Comparison of ENCODE assay signal across 9 cellular contexts in genomic region chr11:93329936-93330445, GRCh38. TPM values are rescaled to one million over a fixed set of nuclear protein-coding genes. Genes with fewer than 3 reads are reported as not detected.
A peak's percentile ranks its signal among the peaks of the same experiment; 100 is the strongest.
DNase-seq lines count a peak whose midpoint lies in the region; TF ChIP-seq lines count a peak whose summit lies in the region.
"Had no signal": no experiment of that assay in that cellular context is flagged by ENCODE, and none has a peak within 500 bp of the region (broad histone marks: within the 10 kb centered on the region; RNA-seq: fewer than 3 reads in every experiment).

No MANE protein-coding gene starts in this region.

- H3K27me3 ChIP-seq in thyroid gland, result no peaks in the 10 kb centered on the region

- H3K36me3 ChIP-seq in thyroid gland, result no peaks in the 10 kb centered on the region

- H3K36me3 Mint-ChIP-seq in activated T-cell treated with anti-CD3 and anti-CD28 coated beads, Interleukin-2, amount 50 U/mL, for 24 hours (ENCODE audit: low read depth), result no peaks in the 10 kb centered on the region
- H3K36me3 Mint-ChIP-seq in activated T-helper 1 cell treated with anti-CD3 and anti-CD28 coated beads, Interleukin-12 subunit alpha, Interleukin-12 subunit beta, Interleukin-2, Interleukin-4 antibody, amounts not matched to agents 30 ng/mL and 10 ng/mL and 1 ng/mL, durations not matched to agents 14 hours and 24 hours and 36 hours (ENCODE audit: low read depth), result peaks cover 1% of the 10 kb centered on the region

- no peak for TF ChIP-seq CTCF in thyroid gland (IDR thresholded peaks at IDR 0.05)

- H3K9me3 Mint-ChIP-seq in activated T-cell treated with anti-CD3 and anti-CD28 coated beads, Interleukin-2, amount 50 U/mL, for 24 hours, result no peaks in the 10 kb centered on the region
- no peaks in the 10 kb centered on the region for H3K9me3 Mint-ChIP-seq in activated T-helper 1 cell treated with anti-CD3 and anti-CD28 coated beads, Interleukin-12 subunit alpha, Interleukin-12 subunit beta, Interleukin-2, Interleukin-4 antibody, amounts not matched to agents 30 ng/mL and 10 ng/mL and 1 ng/mL, durations not matched to agents 14 hours and 24 hours and 36 hours

- peaks cover 40% of the 10 kb centered on the region for H3K27me3 Mint-ChIP-seq in activated T-cell treated with anti-CD3 and anti-CD28 coated beads, Interleukin-2, amount 50 U/mL, for 24 hours
- peaks cover 32% of the 10 kb centered on the region for H3K27me3 Mint-ChIP-seq in activated T-helper 1 cell treated with anti-CD3 and anti-CD28 coated beads, Interleukin-12 subunit alpha, Interleukin-12 subunit beta, Interleukin-2, Interleukin-4 antibody, amounts not matched to agents 30 ng/mL and 10 ng/mL and 1 ng/mL, durations not matched to agents 14 hours and 24 hours and 36 hours (ENCODE audit: insufficient read depth)

- WGBS in thyroid gland, 2 donors, result 6% methylated on average over 15 to 16 of the region's 16 CpGs

- no peaks in the 10 kb centered on the region for H3K9me3 ChIP-seq in thyroid gland

- peak overlapping the region in 2 of 3 donors; percentile 25 to 40 for H3K4me3 ChIP-seq in thyroid gland (replicated peaks in 1 of 3)

- peak overlapping the region; percentile 64 for H3K4me3 Mint-ChIP-seq in activated T-cell treated with anti-CD3 and anti-CD28 coated beads, Interleukin-2, amount 50 U/mL, for 24 hours
- H3K4me3 Mint-ChIP-seq in activated T-helper 1 cell treated with anti-CD3 and anti-CD28 coated beads, Interleukin-12 subunit alpha, Interleukin-12 subunit beta, Interleukin-2, Interleukin-4 antibody, amounts not matched to agents 30 ng/mL and 10 ng/mL and 1 ng/mL, durations not matched to agents 14 hours and 24 hours and 36 hours, result peak overlapping the region; percentile 27

- DNase-seq in activated T-cell treated with anti-CD3 and anti-CD28 coated beads, Interleukin-2, amount 50 U/mL, for 24 hours, result no peak
- DNase-seq in activated T-cell treated with anti-CD3 and anti-CD28 coated beads, Interleukin-2, amount 50 U/mL, for 1 hour, result no peak
- DNase-seq in activated T-helper 1 cell treated with anti-CD3 and anti-CD28 coated beads, Interleukin-12 subunit alpha, Interleukin-12 subunit beta, Interleukin-2, Interleukin-4 antibody, amounts not matched to agents 30 ng/mL and 10 ng/mL and 1 ng/mL, durations not matched to agents 14 hours and 24 hours and 36 hours (ENCODE audit: low spot score), result no peak
- DNase-seq in iPS-NIHi11 (ENCODE audit: low spot score) (peak; percentile 49), thyroid gland (peak; percentile 36 to 41), OCI-M1 (lab: John Stamatoyannopoulos, UW) (no peak), T1000 (lab: John Stamatoyannopoulos, UW) (no peak)
- no peak for DNase-seq in activated effector memory CD4-positive, alpha-beta T cell treated with Interleukin-2 at 50 U/mL for 16 hours
- DNase-seq: DND-41 had no signal

- H3K27ac Mint-ChIP-seq in activated T-cell treated with anti-CD3 and anti-CD28 coated beads, Interleukin-2, amount 50 U/mL, for 24 hours, result no peak overlapping the region
- no peak overlapping the region for H3K27ac Mint-ChIP-seq in activated T-helper 1 cell treated with anti-CD3 and anti-CD28 coated beads, Interleukin-12 subunit alpha, Interleukin-12 subunit beta, Interleukin-2, Interleukin-4 antibody, amounts not matched to agents 30 ng/mL and 10 ng/mL and 1 ng/mL, durations not matched to agents 14 hours and 24 hours and 36 hours

- intact Hi-C loops in activated T-helper 1 cell treated with anti-CD3 and anti-CD28 coated beads, Interleukin-12 subunit alpha, Interleukin-12 subunit beta, Interleukin-2, Interleukin-4 antibody, amounts not matched to agents 30 ng/mL and 10 ng/mL and 1 ng/mL, durations not matched to agents 14 hours and 24 hours and 36 hours (cut with micrococcal nuclease), result no loop called here
- intact Hi-C loops in thyroid gland (cut with DNase I), result no loop called here

- no peak overlapping the region for H3K27ac ChIP-seq in thyroid gland

- H3K4me1 Mint-ChIP-seq in activated T-cell treated with anti-CD3 and anti-CD28 coated beads, Interleukin-2, amount 50 U/mL, for 24 hours (ENCODE audit: low read depth), result peaks cover 7% of the 10 kb centered on the region
- peaks cover 5% of the 10 kb centered on the region for H3K4me1 Mint-ChIP-seq in activated T-helper 1 cell treated with anti-CD3 and anti-CD28 coated beads, Interleukin-12 subunit alpha, Interleukin-12 subunit beta, Interleukin-2, Interleukin-4 antibody, amounts not matched to agents 30 ng/mL and 10 ng/mL and 1 ng/mL, durations not matched to agents 14 hours and 24 hours and 36 hours (ENCODE audit: low read depth)

- no peak for TF ChIP-seq POLR2A in thyroid gland (IDR thresholded peaks at IDR 0.05)

- peaks cover 0 to 4% of the 10 kb centered on the region in 2 donors for H3K4me1 ChIP-seq in thyroid gland

RNA-seq across cellular contexts. Expression of gene DEUP1, which starts 0.6 kb away (rescaled TPM):
- total RNA-seq in activated T-helper 1 cell treated with anti-CD3 and anti-CD28 coated beads, Interleukin-12 subunit alpha, Interleukin-12 subunit beta, Interleukin-2, Interleukin-4 antibody, amounts not matched to agents 30 ng/mL and 10 ng/mL and 1 ng/mL, durations not matched to agents 14 hours and 24 hours and 36 hours, result not detected in 2 replicates
- total RNA-seq in thyroid gland, result 1 to 10 TPM in 1 of 4 donors, under 1 TPM in 1, not detected in 2; 0.78 to 1.1 TPM

Comparison
In these comparisons a context has a peak if more than half of its experiments do, and no peak if none do; other contexts are left out.
1. DNase-seq: peak in iPS-NIHi11 (single experiment) and thyroid gland (2 of 2); none in activated T-cell treated with anti-CD3 and anti-CD28 coated beads, Interleukin-2, amount 50 U/mL, for 24 hours (single experiment), activated T-cell treated with anti-CD3 and anti-CD28 coated beads, Interleukin-2, amount 50 U/mL, for 1 hour (single experiment), activated T-helper 1 cell treated with anti-CD3 and anti-CD28 coated beads, Interleukin-12 subunit alpha, Interleukin-12 subunit beta, Interleukin-2, Interleukin-4 antibody, amounts not matched to agents 30 ng/mL and 10 ng/mL and 1 ng/mL, durations not matched to agents 14 hours and 24 hours and 36 hours (single experiment), OCI-M1 (single experiment), T1000 (single experiment) and activated effector memory CD4-positive, alpha-beta T cell treated with Interleukin-2 at 50 U/mL for 16 hours (single experiment).